Comparison of ENCODE assay signal across 10 cellular contexts in genomic region chr15:33547876-33548275, GRCh38.
DNase-seq lines count a peak whose midpoint lies in the region; FAIRE-seq and TF ChIP-seq lines count a peak whose summit lies in the region.
"Had no signal": no experiment of that assay in that cellular context is flagged by ENCODE, and none has a peak within 500 bp of the region (broad histone marks: within the 10 kb centered on the region; RNA-seq: fewer than 3 reads in every experiment).

No MANE protein-coding gene starts in this region.

- H2BK5ac ChIP-seq in H1 (ENCODE audit: low read depth, low read length): no peak overlapping the region

- no peak overlapping the region for H4K91ac ChIP-seq in H1 (replicated peaks; ENCODE audit: insufficient read length, low read length)

- H4K8ac ChIP-seq in H1 (ENCODE audit: extremely low read depth, insufficient read depth, low read length): no peak overlapping the region

- TF ChIP-seq CTCF in GM12865 (IDR thresholded peaks at IDR 0.05; ENCODE audit: insufficient read depth, low read depth, low read length, missing control alignments): no peak
- TF ChIP-seq CTCF in H1 (IDR thresholded peaks at IDR 0.05; ENCODE audit: control extremely low read depth in 1 of 3, insufficient read depth in 1 of 3, low read depth in 1 of 3, low read length in 3 of 3): no peak
- no peak for TF ChIP-seq CTCF in nephron progenitor cell (IDR thresholded peaks at IDR 0.05)

- H3K9me3 ChIP-seq in H1 (ENCODE audit: insufficient read depth in 2 of 2, low read depth in 1 of 2, low read length in 1 of 2): no peaks in the 10 kb centered on the region
- H3K9me3 ChIP-seq in CD4-positive, alpha-beta memory T cell (ENCODE audit: control insufficient read depth in 1 of 2, low read length in 2 of 2): no peaks in the 10 kb centered on the region

- H3K4me1 ChIP-seq in H1 (replicated peaks in 1 of 4; ENCODE audit: control insufficient read depth in 3 of 4, insufficient read depth in 4 of 4, low read length in 3 of 4): peaks cover 0 to 3% (median 1%) of the 10 kb centered on the region in 4 experiments; a peak in 2 of 7 replicates
- H3K4me1 ChIP-seq in CD4-positive, alpha-beta memory T cell (ENCODE audit: insufficient read depth, low read length): no peaks in the 10 kb centered on the region
- H3K4me1 ChIP-seq: heart right ventricle had no signal

- no peak overlapping the region for H3K56ac ChIP-seq in H1 (replicated peaks; ENCODE audit: insufficient read length, low read depth, low read length)

- POLR2A ChIA-PET in H1 (lab: Charles Lee; ENCODE audit: partially characterized antibody): no interaction called here
- POLR2A ChIA-PET in CD4-positive, alpha-beta memory T cell (lab: Charles Lee; ENCODE audit: partially characterized antibody): no interaction called here

- H3K36me3 Mint-ChIP-seq in nephron progenitor cell (ENCODE audit: low read depth): no peaks in the 10 kb centered on the region
- H3K36me3 Mint-ChIP-seq in CD4-positive, alpha-beta memory T cell: no peaks in the 10 kb centered on the region

- TF ChIP-seq POLR2A in H1 (IDR thresholded peaks at IDR 0.05; ENCODE audit: control extremely low read depth in 1 of 2, low read depth in 2 of 2, low read length in 2 of 2): no peak

- WGBS in H1 (ENCODE audit: extremely low coverage in 1 of 2, insufficient coverage in 1 of 2, insufficient read length in 1 of 2, insufficient replicate concordance in 2 of 2, low coverage in 1 of 2, low lambda C conversion rate in 2 of 2, missing lambda C conversion rate in 1 of 2), 2 experiments: 56% methylated on average over 5 of the region's 5 CpGs; no CpG with 5 or more reads in 1 of the 2 experiments

- no peak overlapping the region for H2AK5ac ChIP-seq in H1 (ENCODE audit: low read depth, low read length)

- no peak overlapping the region for H3K4me3 ChIP-seq in GM12865 (ENCODE audit: low read depth, low read length)
- no peak overlapping the region for H3K4me3 ChIP-seq in H1 (ENCODE audit: extremely low read depth in 1 of 4, insufficient read depth in 2 of 4, low read depth in 3 of 4, low read length in 4 of 4)
- H3K4me3 ChIP-seq in CD4-positive, alpha-beta memory T cell (ENCODE audit: low read length in 2 of 2): no peak overlapping the region
- H3K4me3 ChIP-seq: heart right ventricle had no signal

- no peak overlapping the region for H3K27ac Mint-ChIP-seq in nephron progenitor cell
- H3K27ac Mint-ChIP-seq in CD4-positive, alpha-beta memory T cell: no peak overlapping the region

- H3K4ac ChIP-seq in H1 (replicated peaks; ENCODE audit: insufficient read length, low read depth, low read length): no peak overlapping the region

- no peaks in the 10 kb centered on the region for H3K79me1 ChIP-seq in H1 (ENCODE audit: low read depth, low read length)

- H3K9ac ChIP-seq in H1 (replicated peaks in 1 of 4; ENCODE audit: extremely low read depth in 1 of 4, low read depth in 3 of 4, low read length in 3 of 4): no peak overlapping the region

- H2BK12ac ChIP-seq in H1 (ENCODE audit: low read depth, low read length): no peak overlapping the region

- H3K4me1 Mint-ChIP-seq in nephron progenitor cell: no peaks in the 10 kb centered on the region
- no peaks in the 10 kb centered on the region for H3K4me1 Mint-ChIP-seq in CD4-positive, alpha-beta memory T cell

- no peaks in the 10 kb centered on the region for H3K79me2 ChIP-seq in H1 (ENCODE audit: control insufficient read depth in 1 of 2, insufficient read depth in 2 of 2, low read length in 2 of 2)

- H3K4me2 ChIP-seq in H1 (ENCODE audit: insufficient read depth in 1 of 2, low read depth in 2 of 2, low read length in 2 of 2): no peak overlapping the region

- CTCF ChIA-PET in H1 (lab: Charles Lee; ENCODE audit: partially characterized antibody): interaction anchor here (0.7 to 1.7 kb wide), 7 partner anchors 10 to 256 kb away, joined by 3 to 8 read pairs (median 3); no protein-coding TSS in a partner anchor
- CTCF ChIA-PET in CD4-positive, alpha-beta memory T cell (lab: Charles Lee; ENCODE audit: partially characterized antibody): no interaction called here

- intact Hi-C loops in CD4-positive, alpha-beta memory T cell (cut with micrococcal nuclease): no loop called here

- H3K23ac ChIP-seq in H1 (ENCODE audit: insufficient read length): no peak overlapping the region

- FAIRE-seq in H1 (lab: Jason Lieb, UNC): peak; percentile 55
- FAIRE-seq: GM12891 had no signal

- no peak overlapping the region for H3K27ac ChIP-seq in H1 (ENCODE audit: low read depth, low read length)
- no peak overlapping the region for H3K27ac ChIP-seq in CD4-positive, alpha-beta memory T cell (ENCODE audit: low read depth, low read length)
- H3K27ac ChIP-seq: heart right ventricle had no signal

- H3K27me3 ChIP-seq in H1 (replicated peaks in 1 of 4; ENCODE audit: control insufficient read depth in 3 of 4, extremely low read depth in 1 of 4, insufficient read depth in 3 of 4, low read length in 3 of 4): no peaks in the 10 kb centered on the region
- no peaks in the 10 kb centered on the region for H3K27me3 ChIP-seq in CD4-positive, alpha-beta memory T cell (ENCODE audit: insufficient read depth, low read length)

- H2BK20ac ChIP-seq in H1 (ENCODE audit: low read length): no peak overlapping the region

- no peak overlapping the region for H3K18ac ChIP-seq in H1 (ENCODE audit: extremely low read depth, low read length)

- no peak overlapping the region for H3K14ac ChIP-seq in H1 (ENCODE audit: insufficient read length)

- no peaks in the 10 kb centered on the region for H3K9me3 Mint-ChIP-seq in nephron progenitor cell
- H3K9me3 Mint-ChIP-seq in CD4-positive, alpha-beta memory T cell: peaks cover 0 to 6% (median 1%) of the 10 kb centered on the region in 8 donors

- no peak overlapping the region for H2BK120ac ChIP-seq in H1 (replicated peaks; ENCODE audit: low read depth, low read length)

- H3K23me2 ChIP-seq in H1 (ENCODE audit: low read depth, low read length): no peaks in the 10 kb centered on the region

- peak; percentile 37 for DNase-seq in GM12865 (ENCODE audit: low read depth)
- peak; percentile 1 for DNase-seq in MV-4-11 (lab: John Stamatoyannopoulos, UW)
- DNase-seq in H1 (ENCODE audit: low read depth in 1 of 2, low spot score in 2 of 2): peak; percentile 57 to 77
- DNase-seq in nephron progenitor cell: peak; percentile 90
- no peak for DNase-seq in GM19240 (ENCODE audit: insufficient read length, low spot score)
- DNase-seq in CD4-positive, alpha-beta memory T cell: no peak
- DNase-seq in HCEC 1CT: no peak
- no peak for DNase-seq in activated CD4-positive, CD25-positive, alpha-beta regulatory T cell (lab: John Stamatoyannopoulos, UW)

- TF ChIP-seq RAD21 in H1 (IDR thresholded peaks at IDR 0.05 in 1 of 2, conservative IDR thresholded peaks at IDR 0.05 in 1 of 2; ENCODE audit: low read depth in 2 of 2, low read length in 2 of 2): no peak

- no peaks in the 10 kb centered on the region for H3K27me3 Mint-ChIP-seq in nephron progenitor cell (ENCODE audit: low read depth, poor library complexity)
- H3K27me3 Mint-ChIP-seq in CD4-positive, alpha-beta memory T cell: peaks cover 0 to 1% of the 10 kb centered on the region in 2 donors

- no peak for TF ChIP-seq EP300 in H1 (IDR thresholded peaks at IDR 0.05; ENCODE audit: borderline replicate concordance in 1 of 2, low read depth in 2 of 2, low read length in 2 of 2)

- no peaks in the 10 kb centered on the region for H4K20me1 ChIP-seq in H1 (replicated peaks in 1 of 2; ENCODE audit: control insufficient read depth in 1 of 2, insufficient read depth in 2 of 2, low read length in 2 of 2)

- H2BK15ac ChIP-seq in H1 (ENCODE audit: low read length): no peak overlapping the region

- H3K36me3 ChIP-seq in H1 (ENCODE audit: control insufficient read depth in 2 of 4, insufficient read depth in 4 of 4, low read length in 3 of 4): no peaks in the 10 kb centered on the region
- H3K36me3 ChIP-seq in CD4-positive, alpha-beta memory T cell (ENCODE audit: insufficient read depth, low read length): no peaks in the 10 kb centered on the region
- H3K36me3 ChIP-seq: heart right ventricle had no signal

- H4K5ac ChIP-seq in H1 (ENCODE audit: insufficient read length, low read depth, low read length): no peak overlapping the region

- no peak overlapping the region for H2AFZ ChIP-seq in H1 (ENCODE audit: low read length)

- no peak overlapping the region for H3K4me3 Mint-ChIP-seq in nephron progenitor cell
- no peak overlapping the region for H3K4me3 Mint-ChIP-seq in CD4-positive, alpha-beta memory T cell

TF ChIP-seq in H1, 55 proteins besides CTCF, POLR2A, EP300 and RAD21:
- TF ChIP-seq CBX5 (IDR thresholded peaks at IDR 0.05; ENCODE audit: low read depth, low read length): no peak
- TF ChIP-seq BACH1 (IDR thresholded peaks at IDR 0.05; ENCODE audit: low read length): peak; percentile 13; the same call in 1 of the 2 replicates
- TF ChIP-seq SIN3A (conservative IDR thresholded peaks at IDR 0.05 in 1 of 2, IDR thresholded peaks at IDR 0.05 in 1 of 2; ENCODE audit: low read depth in 1 of 2, low read length in 2 of 2): peak; percentile 71 to 73; a peak in 2 of 4 replicates
- TF ChIP-seq KDM4A (IDR thresholded peaks at IDR 0.05; ENCODE audit: low read depth, low read length, severe bottlenecking): no peak
- 0 out of 2 replicates have a peak, but pooled peaks have one; percentile 7 for TF ChIP-seq JUND (IDR thresholded peaks at IDR 0.05; ENCODE audit: low read length)

Comparison
In these comparisons a context has a peak if more than half of its experiments do, and no peak if none do; other contexts are left out.
1. DNase-seq: peak in GM12865 (single experiment), MV-4-11 (single experiment), H1 (2 of 2) and nephron progenitor cell (single experiment); none in GM19240 (single experiment), CD4-positive, alpha-beta memory T cell (0 of 5), HCEC 1CT (single experiment) and activated CD4-positive, CD25-positive, alpha-beta regulatory T cell (0 of 4).